ENCODE assay signal across 8 cellular contexts in genomic region chr9:99819123-99819483, GRCh38. TPM values are rescaled to one million over a fixed set of nuclear protein-coding genes. Genes with fewer than 3 reads are reported as not detected.
DNase-seq lines count a peak whose midpoint lies in the region; ATAC-seq and TF ChIP-seq lines count a peak whose summit lies in the region.

No MANE protein-coding gene starts in this region.

- intact Hi-C loops in left lung (cut with DNase I), result no loop called here
- intact Hi-C loops in left colon (cut with DNase I, micrococcal nuclease), result loop anchor here in 1 of 2 donors (10.0 kb wide), 1 partner anchor 196 kb away; no protein-coding TSS in a partner anchor

- ATAC-seq in activated naive CD8-positive, alpha-beta T cell treated with anti-CD3 and anti-CD28 coated beads, Interleukin-2, amount 10 ng/mL, durations not matched to agents 7 days and 5 days (ENCODE audit: low read depth), result no peak
- ATAC-seq in left lung (no peak), left colon (no peak)

- POLR2A ChIA-PET in activated naive CD8-positive, alpha-beta T cell treated with anti-CD3 and anti-CD28 coated beads, Interleukin-2, amount 10 ng/mL, durations not matched to agents 7 days and 5 days (lab: Charles Lee), result interaction anchor here (0.7 to 1.2 kb wide), 5 partner anchors 8 to 184 kb away, joined by 3 to 6 read pairs (median 3); no protein-coding TSS in a partner anchor

- H3K36me3 ChIP-seq in left lung, result no peaks in the 10 kb centered on the region
- no peaks in the 10 kb centered on the region for H3K36me3 ChIP-seq in tibial nerve

- no peaks in the 10 kb centered on the region for H3K36me3 Mint-ChIP-seq in activated naive CD8-positive, alpha-beta T cell treated with anti-CD3 and anti-CD28 coated beads, Interleukin-2, amount 10 ng/mL, durations not matched to agents 7 days and 5 days

- peak overlapping the region; percentile 99 to 100 for H3K27ac ChIP-seq in left lung
- H3K27ac ChIP-seq in tibial nerve, result peak overlapping the region; percentile 97 to 100 (median 99)

- H3K27me3 Mint-ChIP-seq in activated naive CD8-positive, alpha-beta T cell treated with anti-CD3 and anti-CD28 coated beads, Interleukin-2, amount 10 ng/mL, durations not matched to agents 7 days and 5 days, result peaks cover 13% of the 10 kb centered on the region

- H3K4me3 Mint-ChIP-seq in activated naive CD8-positive, alpha-beta T cell treated with anti-CD3 and anti-CD28 coated beads, Interleukin-2, amount 10 ng/mL, durations not matched to agents 7 days and 5 days, result peak overlapping the region; percentile 94

- H3K27ac Mint-ChIP-seq in activated naive CD8-positive, alpha-beta T cell treated with anti-CD3 and anti-CD28 coated beads, Interleukin-2, amount 10 ng/mL, durations not matched to agents 7 days and 5 days, result peak overlapping the region; percentile 85

- no peak for TF ChIP-seq CTCF in left lung (IDR thresholded peaks at IDR 0.05)
- TF ChIP-seq CTCF in tibial nerve (IDR thresholded peaks at IDR 0.05), result no peak
- no peak for TF ChIP-seq CTCF in GM10266 (IDR thresholded peaks at IDR 0.05; ENCODE audit: control insufficient read depth, insufficient read depth, low read depth, missing control alignments)

- peaks cover 39% of the 10 kb centered on the region for H3K4me1 Mint-ChIP-seq in activated naive CD8-positive, alpha-beta T cell treated with anti-CD3 and anti-CD28 coated beads, Interleukin-2, amount 10 ng/mL, durations not matched to agents 7 days and 5 days

- no peak for TF ChIP-seq POLR2A in tibial nerve (IDR thresholded peaks at IDR 0.05)

- H3K27me3 ChIP-seq in left lung (peaks cover 0 to 21% of the 10 kb centered on the region in 2 donors), tibial nerve (peaks cover 0 to 7% of the 10 kb centered on the region in 2 donors)

- peak; percentile 91 for DNase-seq in stimulated activated CD4-positive, alpha-beta T cell treated with anti-CD3 and anti-CD28 coated beads, Interleukin-4, amount 100 ng/mL, for 24 hours
- DNase-seq in stimulated activated CD4-positive, alpha-beta T cell treated with anti-CD3 and anti-CD28 coated beads, Interleukin-1b, Interleukin-23, amount 100 ng/mL, for 48 hours, result no peak
- DNase-seq in activated naive CD8-positive, alpha-beta T cell treated with anti-CD3 and anti-CD28 coated beads, Interleukin-2, amount 10 ng/mL, durations not matched to agents 7 days and 5 days, result no peak
- DNase-seq in left lung, result no peak
- peak in 1 of 2 donors; percentile 83 for DNase-seq in tibial nerve (ENCODE audit: low spot score in 2 of 2)
- no peak for DNase-seq in DMS79 (lab: John Stamatoyannopoulos, UW)
- no peak for DNase-seq in left colon
- no peak for DNase-seq in GM10266 (ENCODE audit: extremely low spot score)

- peaks cover 3 to 47% of the 10 kb centered on the region in 2 donors for H3K4me1 ChIP-seq in left lung
- peaks cover 0 to 32% (median 13%) of the 10 kb centered on the region in 4 donors for H3K4me1 ChIP-seq in tibial nerve

- H3K4me3 ChIP-seq in left lung, result peak overlapping the region; percentile 70 to 79
- peak overlapping the region; percentile 73 to 90 (median 83) for H3K4me3 ChIP-seq in tibial nerve

- 0 to 1% methylated on average over 5 of the region's 5 CpGs for WGBS in tibial nerve, 2 donors

- no peaks in the 10 kb centered on the region for H3K9me3 ChIP-seq in left lung
- H3K9me3 ChIP-seq in tibial nerve, result no peaks in the 10 kb centered on the region

- peak in 1 of 2 donors; percentile 44 for TF ChIP-seq EP300 in tibial nerve (IDR thresholded peaks at IDR 0.05)

- H3K9me3 Mint-ChIP-seq in activated naive CD8-positive, alpha-beta T cell treated with anti-CD3 and anti-CD28 coated beads, Interleukin-2, amount 10 ng/mL, durations not matched to agents 7 days and 5 days, result no peaks in the 10 kb centered on the region

RNA-seq across cellular contexts. Expression of gene NR4A3, which starts 2.6 kb away (rescaled TPM):
- total RNA-seq in activated naive CD8-positive, alpha-beta T cell treated with anti-CD3 and anti-CD28 coated beads, Interleukin-2, amount 10 ng/mL, durations not matched to agents 7 days and 5 days, result 1 to 10 TPM; 1.2 TPM
- 1 to 10 TPM; 4.9 to 6.2 TPM for total RNA-seq in left lung
- total RNA-seq in tibial nerve, result 10 to 100 TPM in 1 of 4 donors, 1 to 10 TPM in 3; 3.0 to 12.7 (median 4.8) TPM
- total RNA-seq in left colon, result 1 to 10 TPM in 1 of 2 donors, under 1 TPM in 1; 0.61 to 3.8 TPM
